3 cellular contexts compared by ENCODE assay signal in the genomic region with DNA sequence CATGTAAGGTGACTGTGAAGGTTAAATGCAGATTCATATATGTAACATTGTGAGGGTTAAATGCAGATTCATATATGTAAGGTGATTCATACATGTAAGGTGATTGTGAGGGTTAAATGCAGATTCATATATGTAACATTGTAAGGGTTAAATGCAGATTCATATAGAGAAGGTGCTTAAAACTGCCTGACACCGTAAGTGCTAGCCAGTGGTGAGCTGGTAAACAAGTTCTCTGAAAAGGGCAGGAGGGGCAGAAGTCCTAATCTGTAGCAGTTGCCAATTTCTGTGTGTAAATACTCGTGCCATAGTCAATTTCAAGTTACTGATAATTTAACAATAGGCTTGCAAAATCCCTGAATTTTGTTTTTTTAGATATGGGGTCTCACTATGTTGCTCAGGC. TPM values are rescaled to one million over a fixed set of nuclear protein-coding genes. Genes with fewer than 3 reads are reported as not detected.
"Had no signal": no experiment of that assay in that cellular context is flagged by ENCODE, and none has a peak within 500 bp of the region (broad histone marks: within the 10 kb centered on the region; RNA-seq: fewer than 3 reads in every experiment).

No MANE protein-coding gene starts in this region.

RNA-seq across cellular contexts. Expression of gene TESC, which starts 4.8 kb away (rescaled TPM):
- total RNA-seq: PC-9, RPMI7951, SJSA1 had no signal
